In the genomic region with DNA sequence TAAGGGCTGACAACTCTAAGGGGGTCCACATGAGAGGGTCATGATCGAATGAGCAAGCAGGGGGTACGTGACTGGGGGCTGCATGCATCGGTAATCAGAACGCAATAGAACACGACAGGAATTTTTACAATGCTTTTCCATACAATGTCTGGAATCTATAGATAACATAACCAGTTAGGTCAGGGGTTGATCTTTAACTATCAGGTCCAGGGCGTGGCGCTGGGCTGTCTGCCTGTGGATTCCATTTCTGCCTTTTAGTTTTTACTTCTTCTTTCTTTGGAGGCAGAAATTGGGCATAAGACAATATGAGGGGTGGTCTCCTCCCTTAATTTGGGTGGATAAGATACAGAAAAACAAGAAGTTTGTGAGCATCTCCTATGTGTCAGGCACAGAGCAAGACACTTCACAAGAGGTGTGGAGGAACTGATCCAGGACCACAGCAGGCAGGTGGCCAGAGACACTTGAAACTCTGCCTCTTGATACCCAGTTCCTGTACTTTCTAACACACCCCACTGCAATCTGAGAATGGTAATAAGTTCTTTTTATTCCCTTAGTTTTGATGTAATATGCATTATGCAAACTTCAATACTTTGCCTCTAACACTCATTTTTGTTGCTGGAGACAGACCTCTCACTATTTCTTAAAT, we compare ENCODE assay signal across 36 cellular contexts. TPM values are rescaled to one million over a fixed set of nuclear protein-coding genes. Genes with fewer than 3 reads are reported as not detected.
"Had no signal": no experiment of that assay in that cellular context is flagged by ENCODE, and none has a peak within 500 bp of the region (broad histone marks: within the 10 kb centered on the region; RNA-seq: fewer than 3 reads in every experiment).

No MANE protein-coding gene starts in this region.

- H3K27me3 ChIP-seq: ascending aorta, breast epithelium, cardiac muscle cell, esophagus squamous epithelium, gastroesophageal sphincter, heart right ventricle had no signal

- H3K27me3 Mint-ChIP-seq: activated CD8-positive, alpha-beta memory T cell treated with anti-CD3 and anti-CD28 coated beads, Interleukin-2, amount 10 ng/mL, durations not matched to agents 7 days and 5 days; activated naive CD4-positive, alpha-beta T cell treated with anti-CD3 and anti-CD28 coated beads, Interleukin-2, amount 10 ng/mL, durations not matched to agents 7 days and 5 days; activated naive CD8-positive, alpha-beta T cell treated with anti-CD3 and anti-CD28 coated beads, Interleukin-2, amount 10 ng/mL, durations not matched to agents 7 days and 5 days; brain had no signal

- H3K4me3 ChIP-seq: ascending aorta, breast epithelium, cardiac muscle cell, esophagus squamous epithelium, gastroesophageal sphincter, heart right ventricle had no signal

- H3K4me1 Mint-ChIP-seq: activated CD4-positive, alpha-beta T cell treated with anti-CD3 and anti-CD28 coated beads for 36 hours; activated CD4-positive, alpha-beta T cell treated with anti-CD3 and anti-CD28 coated beads, Interleukin-2, amount 10 ng/mL, durations not matched to agents 24 days and 14 days; activated CD8-positive, alpha-beta memory T cell treated with anti-CD3 and anti-CD28 coated beads, Interleukin-2, amount 10 ng/mL, durations not matched to agents 7 days and 5 days; activated naive CD4-positive, alpha-beta T cell treated with anti-CD3 and anti-CD28 coated beads, Interleukin-2, amount 10 ng/mL, durations not matched to agents 7 days and 5 days; activated naive CD8-positive, alpha-beta T cell treated with anti-CD3 and anti-CD28 coated beads, Interleukin-2, amount 10 ng/mL, durations not matched to agents 7 days and 5 days; brain had no signal

- ATAC-seq: activated CD4-positive, alpha-beta T cell treated with anti-CD3 and anti-CD28 coated beads for 36 hours; activated CD8-positive, alpha-beta memory T cell treated with anti-CD3 and anti-CD28 coated beads, Interleukin-2, amount 10 ng/mL, durations not matched to agents 7 days and 5 days; activated CD8-positive, alpha-beta T cell treated with anti-CD3 and anti-CD28 coated beads, Interleukin-2, amount 10 ng/mL, durations not matched to agents 7 days and 5 days; activated naive CD4-positive, alpha-beta T cell treated with anti-CD3 and anti-CD28 coated beads, Interleukin-2, amount 50 U/mL, for 72 hours; gastroesophageal sphincter; heart right ventricle had no signal

- H3K27ac Mint-ChIP-seq: activated CD4-positive, alpha-beta memory T cell treated with anti-CD3 and anti-CD28 coated beads for 36 hours; activated CD4-positive, alpha-beta T cell treated with anti-CD3 and anti-CD28 coated beads for 36 hours; activated CD4-positive, alpha-beta T cell treated with anti-CD3 and anti-CD28 coated beads, Interleukin-2, amount 10 ng/mL, durations not matched to agents 24 days and 14 days; activated CD8-positive, alpha-beta memory T cell treated with anti-CD3 and anti-CD28 coated beads, Interleukin-2, amount 10 ng/mL, durations not matched to agents 7 days and 5 days; activated CD8-positive, alpha-beta T cell treated with anti-CD3 and anti-CD28 coated beads, Interleukin-2, amount 10 ng/mL, durations not matched to agents 7 days and 5 days; activated naive CD4-positive, alpha-beta T cell treated with anti-CD3 and anti-CD28 coated beads, Interleukin-2, amount 10 ng/mL, durations not matched to agents 7 days and 5 days; activated naive CD4-positive, alpha-beta T cell treated with anti-CD3 and anti-CD28 coated beads, Interleukin-2, amount 50 U/mL, for 72 hours; activated naive CD8-positive, alpha-beta T cell treated with anti-CD3 and anti-CD28 coated beads, Interleukin-2, amount 10 ng/mL, durations not matched to agents 7 days and 5 days; activated T-helper 1 cell treated with anti-CD3 and anti-CD28 coated beads, Interleukin-12 subunit alpha, Interleukin-12 subunit beta, Interleukin-2, Interleukin-4 antibody, amounts not matched to agents 30 ng/mL and 10 ng/mL and 1 ng/mL, durations not matched to agents 14 hours and 24 hours and 36 hours; brain had no signal

- H3K4me1 ChIP-seq: ascending aorta, breast epithelium, esophagus squamous epithelium, gastroesophageal sphincter, heart right ventricle had no signal

- H3K9me3 Mint-ChIP-seq: activated CD4-positive, alpha-beta memory T cell treated with anti-CD3 and anti-CD28 coated beads for 36 hours; activated CD4-positive, alpha-beta T cell treated with anti-CD3 and anti-CD28 coated beads, Interleukin-2, amount 10 ng/mL, durations not matched to agents 24 days and 14 days; activated T-helper 1 cell treated with anti-CD3 and anti-CD28 coated beads, Interleukin-12 subunit alpha, Interleukin-12 subunit beta, Interleukin-2, Interleukin-4 antibody, amounts not matched to agents 30 ng/mL and 10 ng/mL and 1 ng/mL, durations not matched to agents 14 hours and 24 hours and 36 hours had no signal

- H3K36me3 ChIP-seq: ascending aorta, breast epithelium, cardiac muscle cell, esophagus squamous epithelium, gastroesophageal sphincter, heart right ventricle had no signal

- DNase-seq: activated CD4-positive, alpha-beta memory T cell treated with anti-CD3 and anti-CD28 coated beads for 36 hours; activated CD4-positive, alpha-beta T cell treated with anti-CD3 and anti-CD28 coated beads for 36 hours; activated CD4-positive, alpha-beta T cell treated with anti-CD3 and anti-CD28 coated beads, Interleukin-2, amount 10 ng/mL, durations not matched to agents 24 days and 14 days; activated CD4-positive, CD25-positive, alpha-beta regulatory T cell; activated CD4-positive, CD25-positive, alpha-beta regulatory T cell treated with anti-CD3 and anti-CD28 coated beads, Interleukin-2, amount 50 U/mL, for 72 hours; activated CD8-positive, alpha-beta memory T cell treated with anti-CD3 and anti-CD28 coated beads, Interleukin-2, amount 10 ng/mL, durations not matched to agents 7 days and 5 days; activated CD8-positive, alpha-beta memory T cell treated with anti-CD3 and anti-CD28 coated beads, Interleukin-2, amount 50 U/mL, for 4 hours; activated CD8-positive, alpha-beta T cell treated with anti-CD3 and anti-CD28 coated beads, Interleukin-2, amount 10 ng/mL, durations not matched to agents 7 days and 5 days; activated gamma-delta T cell; activated naive CD4-positive, alpha-beta T cell; activated naive CD4-positive, alpha-beta T cell treated with anti-CD3 and anti-CD28 coated beads, Interleukin-2, amount 10 ng/mL, durations not matched to agents 7 days and 5 days; activated naive CD8-positive, alpha-beta T cell treated with anti-CD3 and anti-CD28 coated beads, Interleukin-2, amount 10 ng/mL, durations not matched to agents 7 days and 5 days; activated T-cell treated with anti-CD3 and anti-CD28 coated beads, Interleukin-2, amount 50 U/mL, for 1 hour; activated T-cell treated with anti-CD3 and anti-CD28 coated beads, Interleukin-2, amount 50 U/mL, for 48 hours; central memory CD4-positive, alpha-beta T cell; cortex of kidney; dermis blood vessel endothelial cell; effector CD4-positive, alpha-beta T cell; esophagus squamous epithelium; foreskin melanocyte; heart right ventricle; T-helper 2 cell had no signal

- H3K9me3 ChIP-seq: ascending aorta, breast epithelium, esophagus squamous epithelium, gastroesophageal sphincter, heart right ventricle had no signal

- H3K27ac ChIP-seq: ascending aorta, breast epithelium, cardiac muscle cell, epithelial cell of prostate, esophagus squamous epithelium, gastroesophageal sphincter, heart right ventricle had no signal

- H3K36me3 Mint-ChIP-seq: activated CD4-positive, alpha-beta memory T cell treated with anti-CD3 and anti-CD28 coated beads for 36 hours; activated CD8-positive, alpha-beta memory T cell treated with anti-CD3 and anti-CD28 coated beads, Interleukin-2, amount 10 ng/mL, durations not matched to agents 7 days and 5 days; activated naive CD4-positive, alpha-beta T cell treated with anti-CD3 and anti-CD28 coated beads, Interleukin-2, amount 10 ng/mL, durations not matched to agents 7 days and 5 days; activated naive CD8-positive, alpha-beta T cell treated with anti-CD3 and anti-CD28 coated beads, Interleukin-2, amount 10 ng/mL, durations not matched to agents 7 days and 5 days had no signal

- H3K4me3 Mint-ChIP-seq: activated CD4-positive, alpha-beta memory T cell treated with anti-CD3 and anti-CD28 coated beads for 36 hours; activated CD4-positive, alpha-beta T cell treated with anti-CD3 and anti-CD28 coated beads for 36 hours; activated CD4-positive, alpha-beta T cell treated with anti-CD3 and anti-CD28 coated beads, Interleukin-2, amount 10 ng/mL, durations not matched to agents 24 days and 14 days; activated CD8-positive, alpha-beta memory T cell treated with anti-CD3 and anti-CD28 coated beads, Interleukin-2, amount 10 ng/mL, durations not matched to agents 7 days and 5 days; activated CD8-positive, alpha-beta T cell treated with anti-CD3 and anti-CD28 coated beads, Interleukin-2, amount 10 ng/mL, durations not matched to agents 7 days and 5 days; activated naive CD4-positive, alpha-beta T cell treated with anti-CD3 and anti-CD28 coated beads, Interleukin-2, amount 10 ng/mL, durations not matched to agents 7 days and 5 days; activated naive CD8-positive, alpha-beta T cell treated with anti-CD3 and anti-CD28 coated beads, Interleukin-2, amount 10 ng/mL, durations not matched to agents 7 days and 5 days; activated T-helper 1 cell treated with anti-CD3 and anti-CD28 coated beads, Interleukin-12 subunit alpha, Interleukin-12 subunit beta, Interleukin-2, Interleukin-4 antibody, amounts not matched to agents 30 ng/mL and 10 ng/mL and 1 ng/mL, durations not matched to agents 14 hours and 24 hours and 36 hours; brain had no signal

RNA-seq across cellular contexts. Expression of a gene that starts 18.0 kb away (rescaled TPM):
- total RNA-seq: activated CD4-positive, alpha-beta memory T cell treated with anti-CD3 and anti-CD28 coated beads for 36 hours; activated CD4-positive, alpha-beta T cell treated with anti-CD3 and anti-CD28 coated beads for 36 hours; activated CD8-positive, alpha-beta memory T cell treated with anti-CD3 and anti-CD28 coated beads for 36 hours; activated CD8-positive, alpha-beta memory T cell treated with anti-CD3 and anti-CD28 coated beads, Interleukin-2, amount 10 ng/mL, durations not matched to agents 7 days and 5 days; activated CD8-positive, alpha-beta T cell treated with anti-CD3 and anti-CD28 coated beads, Interleukin-2, amount 10 ng/mL, durations not matched to agents 7 days and 5 days; activated naive CD4-positive, alpha-beta T cell treated with anti-CD3 and anti-CD28 coated beads, Interleukin-2, amount 50 U/mL, for 72 hours; activated naive CD8-positive, alpha-beta T cell treated with anti-CD3 and anti-CD28 coated beads, Interleukin-2, amount 10 ng/mL, durations not matched to agents 7 days and 5 days; ascending aorta; breast epithelium; cardiac muscle cell; dermis blood vessel endothelial cell; endothelial cell of umbilical vein; esophagus squamous epithelium; fibroblast of lung; fibroblast of villous mesenchyme; gastroesophageal sphincter; glomerular endothelial cell; heart right ventricle; T-helper 1 cell treated with Interleukin-12 subunit alpha and Interleukin-12 subunit beta and Interleukin-4 antibody, amounts not matched to agents 30 ng/mL and 1 ng/mL, for 36 hours had no signal
